11 cellular contexts compared by ENCODE assay signal in the genomic region with DNA sequence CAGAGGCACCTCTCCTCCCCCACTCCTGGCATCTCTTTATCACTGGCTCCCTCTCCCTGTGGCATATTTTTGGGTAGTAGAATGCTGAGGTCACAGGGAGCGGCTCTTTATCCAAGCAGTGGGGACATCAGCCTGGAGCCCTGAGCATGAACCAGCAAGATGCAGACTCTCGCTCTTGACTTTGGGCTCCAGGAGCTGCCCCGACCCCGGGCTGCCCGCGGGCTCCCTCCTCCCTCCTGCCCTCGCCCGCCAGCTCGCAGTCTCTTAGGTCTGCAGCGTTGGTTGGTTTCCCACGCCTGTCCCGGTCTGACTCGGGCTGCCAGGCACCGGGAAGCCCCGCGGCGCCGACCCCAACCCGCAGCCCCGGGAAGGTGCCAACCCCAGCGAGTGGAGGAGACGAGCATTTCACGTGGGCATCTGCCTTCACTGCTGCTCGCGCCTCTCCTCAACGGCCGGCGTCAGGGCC. TPM values are rescaled to one million over a fixed set of nuclear protein-coding genes. Genes with fewer than 3 reads are reported as not detected.
DNase-seq lines count a peak whose midpoint lies in the region; ATAC-seq, FAIRE-seq and TF ChIP-seq lines count a peak whose summit lies in the region.
"Had no signal": no experiment of that assay in that cellular context is flagged by ENCODE, and none has a peak within 500 bp of the region (broad histone marks: within the 10 kb centered on the region; RNA-seq: fewer than 3 reads in every experiment).

No MANE protein-coding gene starts in this region.

- TF ChIP-seq CTCF in astrocyte (IDR thresholded peaks at IDR 0.05; ENCODE audit: insufficient read depth, low read depth, low read length) (no peak), omental fat pad (IDR thresholded peaks at IDR 0.05) (no peak)

- ATAC-seq in omental fat pad (ENCODE audit: low FRiP score) (no peak), GM18907 (IDR thresholded peaks at IDR 0.05; ENCODE audit: unreplicated experiment) (no peak), GM21515 (IDR thresholded peaks at IDR 0.05; ENCODE audit: unreplicated experiment) (no peak)

- no peak overlapping the region for H2AFZ ChIP-seq in astrocyte (ENCODE audit: low read depth, low read length)

- H3K4me1 Mint-ChIP-seq in astrocyte (ENCODE audit: low read depth, unreplicated experiment), result peaks cover 23% of the 10 kb centered on the region

- no peaks in the 10 kb centered on the region for H3K27me3 ChIP-seq in astrocyte (ENCODE audit: insufficient read depth, low read length)
- peaks cover 5% of the 10 kb centered on the region; the same call in 1 of the 2 replicates for H3K27me3 ChIP-seq in iPS DF 6.9 (ENCODE audit: control insufficient read depth, insufficient read depth, low read length)

- no CpG with 5 or more reads among the region's 28 CpGs for WGBS in iPS DF 6.9 (ENCODE audit: insufficient coverage, insufficient read length)

- H3K4me2 ChIP-seq in astrocyte (ENCODE audit: low read length), result peak overlapping the region; percentile 88

- peaks cover 22% of the 10 kb centered on the region for H3K27me3 Mint-ChIP-seq in astrocyte (ENCODE audit: low read depth, unreplicated experiment)

- peak overlapping the region; percentile 64 for H3K4me3 Mint-ChIP-seq in astrocyte (ENCODE audit: unreplicated experiment)

- no peak overlapping the region for H3K27ac ChIP-seq in astrocyte (ENCODE audit: low read depth, low read length)
- no peak overlapping the region for H3K27ac ChIP-seq in iPS DF 6.9 (ENCODE audit: low read length)

- H3K36me3 Mint-ChIP-seq in astrocyte (ENCODE audit: low read depth, unreplicated experiment), result peaks cover 13% of the 10 kb centered on the region

- H3K9me3 ChIP-seq in astrocyte (ENCODE audit: insufficient read depth, low read depth, low read length) (no peaks in the 10 kb centered on the region), iPS DF 6.9 (ENCODE audit: control insufficient read depth, insufficient read depth, low read length) (no peaks in the 10 kb centered on the region)

- H3K79me2 ChIP-seq in astrocyte (ENCODE audit: insufficient read depth, low read length), result no peaks in the 10 kb centered on the region

- H4K20me1 ChIP-seq in astrocyte (ENCODE audit: insufficient read depth, low read length), result peaks cover 73% of the 10 kb centered on the region

- no peak overlapping the region for H3K27ac Mint-ChIP-seq in astrocyte (ENCODE audit: unreplicated experiment)

- H3K4me3 ChIP-seq in astrocyte (ENCODE audit: insufficient read depth, low read depth, low read length) (peak overlapping the region; percentile 48), iPS DF 6.9 (ENCODE audit: low read length) (peak overlapping the region; percentile 19; the same call in 1 of the 2 replicates)

- DNase-seq in ELF-1 (ENCODE audit: low read depth, low spot score) (peak; percentile 34), astrocyte (ENCODE audit: low read depth) (no peak), iPS DF 6.9 (ENCODE audit: low read depth, low spot score) (no peak), retina (peak; percentile 70), NCI-H1930 (lab: John Stamatoyannopoulos, UW) (no peak), omental fat pad (ENCODE audit: low spot score) (no peak)
- DNase-seq: activated gamma-delta T cell treated with Interleukin-2 at 50 U/mL for 16 hours; GF-D8; stimulated activated CD4-positive, alpha-beta T cell treated with anti-CD3 and anti-CD28 coated beads, Interleukin-1b, Interleukin-23, amount 100 ng/mL, for 48 hours had no signal

- FAIRE-seq in astrocyte (lab: Jason Lieb, UNC), result no peak

- H3K36me3 ChIP-seq in astrocyte (ENCODE audit: insufficient read depth, low read length) (no peaks in the 10 kb centered on the region), iPS DF 6.9 (ENCODE audit: control insufficient read depth, insufficient read depth, low read length) (no peaks in the 10 kb centered on the region)

- peaks cover 16% of the 10 kb centered on the region for H3K4me1 ChIP-seq in astrocyte (ENCODE audit: insufficient read depth, low read length)
- H3K4me1 ChIP-seq in iPS DF 6.9 (ENCODE audit: control insufficient read depth, insufficient read depth, low read length), result peaks cover 3% of the 10 kb centered on the region; the same call in 1 of the 2 replicates

- peak overlapping the region; percentile 52 for H3K9ac ChIP-seq in astrocyte (ENCODE audit: low read length)

- H3K9me3 Mint-ChIP-seq in astrocyte (ENCODE audit: unreplicated experiment), result no peaks in the 10 kb centered on the region

RNA-seq across cellular contexts. Expression of gene INSYN2A, which starts 1.3 kb away (rescaled TPM):
- total RNA-seq in astrocyte, result 0.31 and 0.41 TPM in 2 replicates
- total RNA-seq in omental fat pad, result under 1 TPM in 2 of 4 donors, not detected in 2; 0.19 to 0.48 TPM

Comparison
In these comparisons a context has a peak if more than half of its experiments do, and no peak if none do; other contexts are left out.
1. DNase-seq: peak in ELF-1 (single experiment) and retina (single experiment); none in astrocyte (single experiment), iPS DF 6.9 (single experiment), NCI-H1930 (0 of 2) and omental fat pad (single experiment).